In genomic region chr13:106083620-106084350, GRCh38 we compare ENCODE assay signal across 1 cellular context.
A peak's percentile ranks its signal among the peaks of the same experiment; 100 is the strongest.
TF ChIP-seq lines count a peak whose summit lies in the region.

No MANE protein-coding gene starts in this region.

TF ChIP-seq in GM12878, 131 proteins besides CTCF, POLR2A, EP300 and RAD21 (continued from another document):
- TF ChIP-seq, protein P1, sequence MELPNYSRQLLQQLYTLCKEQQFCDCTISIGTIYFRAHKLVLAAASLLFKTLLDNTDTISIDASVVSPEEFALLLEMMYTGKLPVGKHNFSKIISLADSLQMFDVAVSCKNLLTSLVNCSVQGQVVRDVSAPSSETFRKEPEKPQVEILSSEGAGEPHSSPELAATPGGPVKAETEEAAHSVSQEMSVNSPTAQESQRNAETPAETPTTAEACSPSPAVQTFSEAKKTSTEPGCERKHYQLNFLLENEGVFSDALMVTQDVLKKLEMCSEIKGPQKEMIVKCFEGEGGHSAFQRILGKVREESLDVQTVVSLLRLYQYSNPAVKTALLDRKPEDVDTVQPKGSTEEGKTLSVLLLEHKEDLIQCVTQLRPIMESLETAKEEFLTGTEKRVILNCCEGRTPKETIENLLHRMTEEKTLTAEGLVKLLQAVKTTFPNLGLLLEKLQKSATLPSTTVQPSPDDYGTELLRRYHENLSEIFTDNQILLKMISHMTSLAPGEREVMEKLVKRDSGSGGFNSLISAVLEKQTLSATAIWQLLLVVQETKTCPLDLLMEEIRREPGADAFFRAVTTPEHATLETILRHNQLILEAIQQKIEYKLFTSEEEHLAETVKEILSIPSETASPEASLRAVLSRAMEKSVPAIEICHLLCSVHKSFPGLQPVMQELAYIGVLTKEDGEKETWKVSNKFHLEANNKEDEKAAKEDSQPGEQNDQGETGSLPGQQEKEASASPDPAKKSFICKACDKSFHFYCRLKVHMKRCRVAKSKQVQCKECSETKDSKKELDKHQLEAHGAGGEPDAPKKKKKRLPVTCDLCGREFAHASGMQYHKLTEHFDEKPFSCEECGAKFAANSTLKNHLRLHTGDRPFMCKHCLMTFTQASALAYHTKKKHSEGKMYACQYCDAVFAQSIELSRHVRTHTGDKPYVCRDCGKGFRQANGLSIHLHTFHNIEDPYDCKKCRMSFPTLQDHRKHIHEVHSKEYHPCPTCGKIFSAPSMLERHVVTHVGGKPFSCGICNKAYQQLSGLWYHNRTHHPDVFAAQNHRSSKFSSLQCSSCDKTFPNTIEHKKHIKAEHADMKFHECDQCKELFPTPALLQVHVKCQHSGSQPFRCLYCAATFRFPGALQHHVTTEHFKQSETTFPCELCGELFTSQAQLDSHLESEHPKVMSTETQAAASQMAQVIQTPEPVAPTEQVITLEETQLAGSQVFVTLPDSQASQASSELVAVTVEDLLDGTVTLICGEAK (IDR thresholded peaks at IDR 0.05; ENCODE audit: borderline replicate concordance) = no peak
- peak; percentile 59 for TF ChIP-seq RUNX3 (IDR thresholded peaks at IDR 0.05; ENCODE audit: low read length)
- no peak for TF ChIP-seq ZZZ3 (IDR thresholded peaks at IDR 0.05; ENCODE audit: control insufficient read depth, insufficient read length, low read depth)
- no peak for TF ChIP-seq IKZF2 (IDR thresholded peaks at IDR 0.05)
- TF ChIP-seq CREB1 (IDR thresholded peaks at IDR 0.05; ENCODE audit: low read depth) = no peak
- TF ChIP-seq DPF2 (IDR thresholded peaks at IDR 0.05) = 0 out of 2 replicates have a peak, but pooled peaks have one; percentile 23
- TF ChIP-seq SKIL (IDR thresholded peaks at IDR 0.05; ENCODE audit: low read depth, poor library complexity, severe bottlenecking) = no peak
- TF ChIP-seq, protein P2, sequence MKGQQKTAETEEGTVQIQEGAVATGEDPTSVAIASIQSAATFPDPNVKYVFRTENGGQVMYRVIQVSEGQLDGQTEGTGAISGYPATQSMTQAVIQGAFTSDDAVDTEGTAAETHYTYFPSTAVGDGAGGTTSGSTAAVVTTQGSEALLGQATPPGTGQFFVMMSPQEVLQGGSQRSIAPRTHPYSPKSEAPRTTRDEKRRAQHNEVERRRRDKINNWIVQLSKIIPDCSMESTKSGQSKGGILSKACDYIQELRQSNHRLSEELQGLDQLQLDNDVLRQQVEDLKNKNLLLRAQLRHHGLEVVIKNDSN (IDR thresholded peaks at IDR 0.05; ENCODE audit: borderline replicate concordance, extremely low read length, insufficient read depth, low read depth, low read length) = no peak
- TF ChIP-seq, protein P3, sequence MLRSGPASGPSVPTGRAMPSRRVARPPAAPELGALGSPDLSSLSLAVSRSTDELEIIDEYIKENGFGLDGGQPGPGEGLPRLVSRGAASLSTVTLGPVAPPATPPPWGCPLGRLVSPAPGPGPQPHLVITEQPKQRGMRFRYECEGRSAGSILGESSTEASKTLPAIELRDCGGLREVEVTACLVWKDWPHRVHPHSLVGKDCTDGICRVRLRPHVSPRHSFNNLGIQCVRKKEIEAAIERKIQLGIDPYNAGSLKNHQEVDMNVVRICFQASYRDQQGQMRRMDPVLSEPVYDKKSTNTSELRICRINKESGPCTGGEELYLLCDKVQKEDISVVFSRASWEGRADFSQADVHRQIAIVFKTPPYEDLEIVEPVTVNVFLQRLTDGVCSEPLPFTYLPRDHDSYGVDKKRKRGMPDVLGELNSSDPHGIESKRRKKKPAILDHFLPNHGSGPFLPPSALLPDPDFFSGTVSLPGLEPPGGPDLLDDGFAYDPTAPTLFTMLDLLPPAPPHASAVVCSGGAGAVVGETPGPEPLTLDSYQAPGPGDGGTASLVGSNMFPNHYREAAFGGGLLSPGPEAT (IDR thresholded peaks at IDR 0.05; ENCODE audit: low read depth) = peak; percentile 74
- TF ChIP-seq JUNB (IDR thresholded peaks at IDR 0.05) = no peak
- TF ChIP-seq SMAD1 (IDR thresholded peaks at IDR 0.05; ENCODE audit: low read depth, partially characterized antibody) = no peak
- TF ChIP-seq JUND (IDR thresholded peaks at IDR 0.05; ENCODE audit: low read depth, low read length) = no peak
- TF ChIP-seq, protein P4, sequence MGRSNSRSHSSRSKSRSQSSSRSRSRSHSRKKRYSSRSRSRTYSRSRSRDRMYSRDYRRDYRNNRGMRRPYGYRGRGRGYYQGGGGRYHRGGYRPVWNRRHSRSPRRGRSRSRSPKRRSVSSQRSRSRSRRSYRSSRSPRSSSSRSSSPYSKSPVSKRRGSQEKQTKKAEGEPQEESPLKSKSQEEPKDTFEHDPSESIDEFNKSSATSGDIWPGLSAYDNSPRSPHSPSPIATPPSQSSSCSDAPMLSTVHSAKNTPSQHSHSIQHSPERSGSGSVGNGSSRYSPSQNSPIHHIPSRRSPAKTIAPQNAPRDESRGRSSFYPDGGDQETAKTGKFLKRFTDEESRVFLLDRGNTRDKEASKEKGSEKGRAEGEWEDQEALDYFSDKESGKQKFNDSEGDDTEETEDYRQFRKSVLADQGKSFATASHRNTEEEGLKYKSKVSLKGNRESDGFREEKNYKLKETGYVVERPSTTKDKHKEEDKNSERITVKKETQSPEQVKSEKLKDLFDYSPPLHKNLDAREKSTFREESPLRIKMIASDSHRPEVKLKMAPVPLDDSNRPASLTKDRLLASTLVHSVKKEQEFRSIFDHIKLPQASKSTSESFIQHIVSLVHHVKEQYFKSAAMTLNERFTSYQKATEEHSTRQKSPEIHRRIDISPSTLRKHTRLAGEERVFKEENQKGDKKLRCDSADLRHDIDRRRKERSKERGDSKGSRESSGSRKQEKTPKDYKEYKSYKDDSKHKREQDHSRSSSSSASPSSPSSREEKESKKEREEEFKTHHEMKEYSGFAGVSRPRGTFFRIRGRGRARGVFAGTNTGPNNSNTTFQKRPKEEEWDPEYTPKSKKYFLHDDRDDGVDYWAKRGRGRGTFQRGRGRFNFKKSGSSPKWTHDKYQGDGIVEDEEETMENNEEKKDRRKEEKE (IDR thresholded peaks at IDR 0.05) = no peak
- no peak for TF ChIP-seq BCL3 (IDR thresholded peaks at IDR 0.05; ENCODE audit: borderline replicate concordance, insufficient read depth, low read depth, low read length, poor library complexity, severe bottlenecking)
- TF ChIP-seq SMC3 (IDR thresholded peaks at IDR 0.05; ENCODE audit: borderline replicate concordance, low read length) = peak; percentile 84; the same call in 1 of the 2 replicates
- TF ChIP-seq HCFC1 (IDR thresholded peaks at IDR 0.05; ENCODE audit: low read length) = no peak
- peak; percentile 52 for TF ChIP-seq RELA (IDR thresholded peaks at IDR 0.05; ENCODE audit: borderline replicate concordance, partially characterized antibody)
TF ChIP-seq in GM12878: peak in this region for 5.
